13 cellular contexts compared by ENCODE assay signal in the genomic region with DNA sequence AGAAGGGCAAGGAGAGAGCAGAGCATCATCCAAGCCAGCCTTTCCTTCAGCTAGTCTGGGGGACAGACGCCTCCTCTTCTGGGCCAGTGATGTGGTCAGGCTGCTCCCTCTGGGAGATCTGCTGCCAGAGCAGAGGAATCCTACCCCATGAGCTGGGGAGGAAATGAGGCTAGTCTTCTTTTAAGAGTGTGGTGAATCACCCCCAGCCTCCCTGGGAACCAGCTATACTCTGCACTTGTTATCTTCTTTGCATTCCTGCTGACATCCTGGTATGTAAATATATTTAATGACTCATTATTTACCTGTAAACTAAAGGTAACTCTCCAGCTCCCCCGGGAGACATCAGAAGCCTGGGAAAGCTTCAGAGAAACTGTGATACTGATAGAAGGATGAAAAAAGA. TPM values are rescaled to one million over a fixed set of nuclear protein-coding genes. Genes with fewer than 3 reads are reported as not detected.
A peak's percentile ranks its signal among the peaks of the same experiment; 100 is the strongest.
DNase-seq lines count a peak whose midpoint lies in the region; ATAC-seq lines count a peak whose summit lies in the region.
"Had no signal": no experiment of that assay in that cellular context is flagged by ENCODE, and none has a peak within 500 bp of the region (broad histone marks: within the 10 kb centered on the region; RNA-seq: fewer than 3 reads in every experiment).

No MANE protein-coding gene starts in this region.

- H3K36me3 Mint-ChIP-seq in naive B cell = peaks cover 0 to 12% of the 10 kb centered on the region in 2 donors

- peaks cover 60 to 68% (median 66%) of the 10 kb centered on the region in 3 donors for H3K4me1 Mint-ChIP-seq in naive B cell

- peaks cover 0 to 3% (median 0%) of the 10 kb centered on the region in 7 donors for H3K9me3 Mint-ChIP-seq in naive B cell
- H3K9me3 Mint-ChIP-seq: central memory CD8-positive, alpha-beta T cell had no signal

- no peaks in the 10 kb centered on the region for H3K27me3 Mint-ChIP-seq in naive B cell

- DNase-seq in DMS53 treated with DMSO at 0.1 percent for 48 hours (lab: John Stamatoyannopoulos, UW; ENCODE audit: unreplicated experiment) = peak; percentile 50
- DNase-seq in LHCN-M2 (ENCODE audit: low read depth) = peak; percentile 49
- DNase-seq in astrocyte of the hippocampus (ENCODE audit: low read depth, low spot score) = peak; percentile 41
- DNase-seq in naive B cell = no peak
- no peak for DNase-seq in T-helper 2 cell
- DNase-seq in NCI-H1105 treated with DMSO at 0.1 percent for 48 hours (lab: John Stamatoyannopoulos, UW) = no peak
- no peak for DNase-seq in DMS 273 treated with DMSO at 0.1 percent for 48 hours (lab: John Stamatoyannopoulos, UW)
- DNase-seq: kidney glomerular epithelial cell, NCI-H2081 treated with DMSO at 0.1 percent for 48 hours had no signal

- peak overlapping the region in 7 of 8 donors; percentile 39 to 95 (median 87) for H3K4me3 Mint-ChIP-seq in naive B cell

- peak overlapping the region; percentile 17 to 100 (median 92) for H3K27ac Mint-ChIP-seq in naive B cell

- ATAC-seq in naive B cell (ENCODE audit: low read depth in 2 of 2) = no peak
- ATAC-seq in GM19328 (IDR thresholded peaks at IDR 0.05; ENCODE audit: unreplicated experiment) = no peak
- ATAC-seq: sciatic nerve had no signal

RNA-seq across cellular contexts. Expression of gene EPHB6, which starts 41.6 kb away (rescaled TPM):
- total RNA-seq in LHCN-M2 (2014; rRNA removed) = 0.32 and 0.69 TPM in 2 replicates
- 1.8 TPM for polyA plus RNA-seq in LHCN-M2 (2012)
- 10 to 100 TPM in 5 of 6 donors, 1 to 10 TPM in 1; 10.0 to 32.4 (median 19.0) TPM for polyA plus RNA-seq in naive B cell (ENCODE audit: low read depth in 6 of 6)

RNA-seq across cellular contexts. Expression of gene PRSS2, which starts 42.5 kb away (rescaled TPM):
- not detected in 2 replicates for total RNA-seq in LHCN-M2 (2014; rRNA removed)
- polyA plus RNA-seq in LHCN-M2 (2012) = not detected
- under 1 TPM in 1 of 6 donors, not detected in 5; 0.41 TPM for polyA plus RNA-seq in naive B cell (ENCODE audit: low read depth in 6 of 6)
- total RNA-seq: suprapubic skin had no signal

Comparison
In these comparisons a context has a peak if more than half of its experiments do, and no peak if none do; other contexts are left out.
1. DNase-seq: peak in DMS53 treated with DMSO at 0.1 percent for 48 hours (single experiment), LHCN-M2 (single experiment) and astrocyte of the hippocampus (single experiment); none in naive B cell (single experiment), T-helper 2 cell (0 of 5), NCI-H1105 treated with DMSO at 0.1 percent for 48 hours (single experiment) and DMS 273 treated with DMSO at 0.1 percent for 48 hours (single experiment).